ENCODE assay signal across 1 cellular context in genomic region chr19:38367041-38367440, GRCh38.
TF ChIP-seq lines count a peak whose summit lies in the region.

No MANE protein-coding gene starts in this region.

TF ChIP-seq in HepG2, 621 proteins besides CTCF, POLR2A, EP300 and RAD21 (continued from another document):
- TF ChIP-seq ZNF407 (CRISPR knock-in tag; IDR thresholded peaks at IDR 0.05; ENCODE audit: not compliant biosample characterization) (no peak), ZNF574 (CRISPR knock-in tag; IDR thresholded peaks at IDR 0.05) (peak; percentile 28), TBL1XR1 (IDR thresholded peaks at IDR 0.05; ENCODE audit: borderline replicate concordance, low read length, partially characterized antibody) (no peak), ZNF772 (CRISPR knock-in tag; IDR thresholded peaks at IDR 0.05) (no peak), MYNN (CRISPR knock-in tag; IDR thresholded peaks at IDR 0.05; ENCODE audit: low read depth) (no peak), BATF2 (CRISPR knock-in tag; IDR thresholded peaks at IDR 0.05) (no peak), ZNF143 (CRISPR knock-in tag; IDR thresholded peaks at IDR 0.05) (no peak), TIGD3 (CRISPR knock-in tag; IDR thresholded peaks at IDR 0.05; ENCODE audit: borderline replicate concordance) (no peak), TARDBP (CRISPR knock-in tag; IDR thresholded peaks at IDR 0.05) (no peak), CENPBD1 (CRISPR knock-in tag; IDR thresholded peaks at IDR 0.05; ENCODE audit: borderline replicate concordance, low read depth) (no peak), ZNF451 (CRISPR knock-in tag; IDR thresholded peaks at IDR 0.05) (no peak), PLRG1 (conservative IDR thresholded peaks at IDR 0.05) (no peak)
TF ChIP-seq in HepG2: peak in this region for 14.
